In the genomic region with DNA sequence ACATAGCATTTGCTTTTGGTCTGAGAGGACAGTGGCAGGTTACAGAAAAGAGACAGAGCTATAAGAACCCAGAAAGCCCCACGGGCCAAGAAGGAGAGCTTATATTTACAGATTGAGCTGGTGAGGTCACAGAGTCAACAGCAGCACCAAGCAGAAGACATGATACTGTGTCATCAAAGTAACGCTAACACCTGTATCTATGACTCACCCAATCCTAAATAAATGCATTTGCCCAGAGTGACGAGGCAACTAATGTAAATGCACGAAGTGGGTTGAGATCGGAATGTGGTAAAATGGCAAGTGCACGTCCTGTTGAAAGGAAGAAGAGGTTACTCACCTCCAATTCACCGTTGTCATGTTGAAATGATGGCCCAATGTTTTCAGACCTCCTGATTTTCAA, we compare ENCODE assay signal across 23 cellular contexts. TPM values are rescaled to one million over a fixed set of nuclear protein-coding genes. Genes with fewer than 3 reads are reported as not detected.
DNase-seq lines count a peak whose midpoint lies in the region; ATAC-seq, FAIRE-seq and TF ChIP-seq lines count a peak whose summit lies in the region.
"Had no signal": no experiment of that assay in that cellular context is flagged by ENCODE, and none has a peak within 500 bp of the region (broad histone marks: within the 10 kb centered on the region; RNA-seq: fewer than 3 reads in every experiment).

No MANE protein-coding gene starts in this region.

- intact Hi-C loops in activated naive CD4-positive, alpha-beta T cell treated with anti-CD3 and anti-CD28 coated beads for 36 hours (cut with micrococcal nuclease) = no loop called here

- ATAC-seq in HG03469 (IDR thresholded peaks at IDR 0.05; ENCODE audit: unreplicated experiment) = no peak

- no peak overlapping the region for H3K4me3 Mint-ChIP-seq in activated naive CD4-positive, alpha-beta T cell treated with anti-CD3 and anti-CD28 coated beads for 36 hours
- H3K4me3 Mint-ChIP-seq: CD8-positive, alpha-beta memory T cell had no signal

- peaks cover 2% of the 10 kb centered on the region for H3K9me3 Mint-ChIP-seq in activated naive CD4-positive, alpha-beta T cell treated with anti-CD3 and anti-CD28 coated beads for 36 hours

- CTCF ChIA-PET in activated naive CD4-positive, alpha-beta T cell treated with anti-CD3 and anti-CD28 coated beads for 36 hours (lab: Charles Lee) = no interaction called here

- FAIRE-seq in bronchial epithelial cell (lab: Jason Lieb, UNC) = no peak
- FAIRE-seq: D721Med, GM12891, GM19239, H1 had no signal

- no peaks in the 10 kb centered on the region for H3K36me3 Mint-ChIP-seq in activated naive CD4-positive, alpha-beta T cell treated with anti-CD3 and anti-CD28 coated beads for 36 hours (ENCODE audit: low read depth)
- H3K36me3 Mint-ChIP-seq: CD8-positive, alpha-beta memory T cell had no signal

- no peaks in the 10 kb centered on the region for H3K4me1 Mint-ChIP-seq in activated naive CD4-positive, alpha-beta T cell treated with anti-CD3 and anti-CD28 coated beads for 36 hours (ENCODE audit: low read depth)
- H3K4me1 Mint-ChIP-seq: CD8-positive, alpha-beta memory T cell had no signal

- H3K36me3 ChIP-seq in bronchial epithelial cell (ENCODE audit: control insufficient read depth, insufficient read depth, low read length) (no peaks in the 10 kb centered on the region), MG63 (no peaks in the 10 kb centered on the region)
- H3K36me3 ChIP-seq: SJSA1 had no signal

- H3K27ac Mint-ChIP-seq in activated naive CD4-positive, alpha-beta T cell treated with anti-CD3 and anti-CD28 coated beads for 36 hours = no peak overlapping the region
- H3K27ac Mint-ChIP-seq: CD8-positive, alpha-beta memory T cell had no signal

- H3K4me3 ChIP-seq in bronchial epithelial cell (ENCODE audit: low read depth, low read length) (no peak overlapping the region), MG63 (no peak overlapping the region)
- H3K4me3 ChIP-seq: SJSA1 had no signal

- no peaks in the 10 kb centered on the region for H3K9me3 ChIP-seq in MG63
- H3K9me3 ChIP-seq: SJSA1 had no signal

- H3K27me3 ChIP-seq in bronchial epithelial cell (ENCODE audit: control insufficient read depth, insufficient read depth, low read length) = no peaks in the 10 kb centered on the region
- H3K27me3 ChIP-seq in MG63 = no peaks in the 10 kb centered on the region; the same call in 1 of the 2 replicates
- H3K27me3 ChIP-seq: SJSA1 had no signal

- peak; percentile 49 for DNase-seq in COLO668 (lab: John Stamatoyannopoulos, UW; ENCODE audit: unreplicated experiment)
- peak; percentile 13 for DNase-seq in HPDE6-E6E7 (ENCODE audit: extremely low spot score)
- DNase-seq in RKO (ENCODE audit: low spot score) = peak; percentile 14
- DNase-seq in bronchial epithelial cell (ENCODE audit: low read depth) = peak; percentile 81
- DNase-seq in activated naive CD4-positive, alpha-beta T cell treated with anti-CD3 and anti-CD28 coated beads for 36 hours = no peak
- no peak for DNase-seq in cerebellum (ENCODE audit: low spot score)
- DNase-seq in MG63 = no peak
- DNase-seq: C1 segment of cervical spinal cord; CD8-positive, alpha-beta memory T cell; IMR-90; NCI-H1105; NCI-H2081; NCI-H2171 treated with DMSO at 0.1 percent for 48 hours; NCI-H446 treated with DMSO at 0.1 percent for 48 hours; T-helper 2 cell had no signal

- H3K27me3 Mint-ChIP-seq in activated naive CD4-positive, alpha-beta T cell treated with anti-CD3 and anti-CD28 coated beads for 36 hours (ENCODE audit: low read depth) = peaks cover 2% of the 10 kb centered on the region

- TF ChIP-seq CTCF in bronchial epithelial cell (IDR thresholded peaks at IDR 0.05; ENCODE audit: insufficient read depth, low read length, severe bottlenecking) = no peak

RNA-seq across cellular contexts. Expression of gene CD163L1, which starts 6.7 kb away (rescaled TPM):
- total RNA-seq in bronchial epithelial cell (not detected in 2 replicates), cerebellum (5.4 TPM)
- not detected for total RNA-seq in activated naive CD4-positive, alpha-beta T cell treated with anti-CD3 and anti-CD28 coated beads for 36 hours
- total RNA-seq in MG63 (2014; rRNA removed; shearing (Covaris generic); ENCODE audit: low replicate concordance) = 0.37 and 2.0 TPM in 2 replicates
- total RNA-seq: OCI-LY7 had no signal

RNA-seq across cellular contexts. Expression of gene CD163, which starts 52.9 kb away (rescaled TPM):
- total RNA-seq in bronchial epithelial cell = not detected in 2 replicates
- total RNA-seq in activated naive CD4-positive, alpha-beta T cell treated with anti-CD3 and anti-CD28 coated beads for 36 hours = not detected
- 2.9 TPM for total RNA-seq in cerebellum
- not detected in 2 replicates for total RNA-seq in MG63 (2014; rRNA removed; shearing (Covaris generic); ENCODE audit: low replicate concordance)
- total RNA-seq: H1, IMR-90, OCI-LY7, RPMI7951 had no signal

Comparison
In these comparisons a context has a peak if more than half of its experiments do, and no peak if none do; other contexts are left out.
1. DNase-seq: peak in COLO668 (single experiment), HPDE6-E6E7 (single experiment), RKO (single experiment) and bronchial epithelial cell (single experiment); none in activated naive CD4-positive, alpha-beta T cell treated with anti-CD3 and anti-CD28 coated beads for 36 hours (single experiment), cerebellum (single experiment) and MG63 (single experiment).